19 cellular contexts compared by ENCODE assay signal in genomic region chr5:112165399-112165798, GRCh38.
A peak's percentile ranks its signal among the peaks of the same experiment; 100 is the strongest.
DNase-seq lines count a peak whose midpoint lies in the region; TF ChIP-seq lines count a peak whose summit lies in the region.
"Had no signal": no experiment of that assay in that cellular context is flagged by ENCODE, and none has a peak within 500 bp of the region (broad histone marks: within the 10 kb centered on the region; RNA-seq: fewer than 3 reads in every experiment).

No MANE protein-coding gene starts in this region.

- H3K4me2 ChIP-seq in H9 (ENCODE audit: insufficient read depth, insufficient read length, low read length): no peak overlapping the region
- H3K4me2 ChIP-seq: KMS-11 had no signal

- H2AK5ac ChIP-seq in H9 (ENCODE audit: insufficient read length, low read length): no peak overlapping the region

- peak overlapping the region; percentile 94 for H3K27ac ChIP-seq in H9 (ENCODE audit: insufficient read length, low read depth, low read length)
- H3K27ac ChIP-seq in mesodermal cell (ENCODE audit: low read depth, low read length, severe bottlenecking): peak overlapping the region; percentile 77
- no peak overlapping the region for H3K27ac ChIP-seq in stomach
- H3K27ac ChIP-seq: KMS-11 had no signal

- H3K27me3 ChIP-seq in H9 (ENCODE audit: insufficient read depth, low read length) (no peaks in the 10 kb centered on the region), stomach (no peaks in the 10 kb centered on the region)
- H3K27me3 ChIP-seq: BE2C had no signal

- TF ChIP-seq CTCF in H9 (conservative IDR thresholded peaks at IDR 0.05) (no peak), progenitor cell of endocrine pancreas (IDR thresholded peaks at IDR 0.05; ENCODE audit: unreplicated experiment) (no peak), stomach (IDR thresholded peaks at IDR 0.05) (no peak)

- no peak overlapping the region for H2BK120ac ChIP-seq in H9 (ENCODE audit: low read depth, low read length, poor library complexity, severe bottlenecking)

- no peak overlapping the region for H2BK5ac ChIP-seq in H9 (ENCODE audit: insufficient read length, low read length)

- H3K4me1 ChIP-seq in H9 (ENCODE audit: insufficient read depth, low read length) (peaks cover 9% of the 10 kb centered on the region), mesodermal cell (ENCODE audit: control insufficient read depth, insufficient read depth, low read length, poor library complexity, severe bottlenecking) (peaks cover 10% of the 10 kb centered on the region), stomach (peaks cover 16 to 41% (median 23%) of the 10 kb centered on the region in 4 donors)
- H3K4me1 ChIP-seq: BE2C had no signal

- H3K56ac ChIP-seq in H9 (ENCODE audit: insufficient read length, low read depth, low read length): no peak overlapping the region

- H3K18ac ChIP-seq in H9 (ENCODE audit: insufficient read length, low read depth, low read length): no peak overlapping the region

- H3K9ac ChIP-seq in H9 (ENCODE audit: extremely low read depth, insufficient read length, low read length): no peak overlapping the region
- H3K9ac ChIP-seq: KMS-11 had no signal

- no peak overlapping the region for H3K23ac ChIP-seq in H9 (ENCODE audit: insufficient read length, low read depth, low read length)

- H3K4me3 ChIP-seq in mesodermal cell (ENCODE audit: extremely low read depth, insufficient read depth, low read length, poor library complexity, severe bottlenecking): no peak overlapping the region
- H3K4me3 ChIP-seq in stomach: no peak overlapping the region

- H2BK15ac ChIP-seq in H9 (ENCODE audit: low read depth, low read length): no peak overlapping the region

- H2BK20ac ChIP-seq in H9 (ENCODE audit: low read depth, low read length, poor library complexity, severe bottlenecking): no peak overlapping the region

- TF ChIP-seq POLR2A in stomach (IDR thresholded peaks at IDR 0.05): no peak

- H3K4me3 Mint-ChIP-seq in H9 (peak overlapping the region in 1 of 2 experiments; percentile 19; a peak in 1 of 5 replicates), progenitor cell of endocrine pancreas (ENCODE audit: low read depth) (no peak overlapping the region)
- H3K4me3 Mint-ChIP-seq in activated naive CD8-positive, alpha-beta T cell treated with anti-CD3 and anti-CD28 coated beads for 36 hours: no peak overlapping the region
- H3K4me3 Mint-ChIP-seq: activated T-helper 1 cell treated with anti-CD3 and anti-CD28 coated beads, Interleukin-12 subunit alpha, Interleukin-12 subunit beta, Interleukin-2, Interleukin-4 antibody, amounts not matched to agents 30 ng/mL and 10 ng/mL and 1 ng/mL, durations not matched to agents 14 hours and 24 hours and 36 hours had no signal

- no peaks in the 10 kb centered on the region for H4K20me1 ChIP-seq in H9 (ENCODE audit: control insufficient read depth, insufficient read depth, insufficient read length)

- H3K27ac Mint-ChIP-seq in H9: peak overlapping the region in 2 of 3 experiments; percentile 96 to 99; a peak in 5 of 7 replicates
- peak overlapping the region; percentile 52 for H3K27ac Mint-ChIP-seq in activated naive CD8-positive, alpha-beta T cell treated with anti-CD3 and anti-CD28 coated beads for 36 hours
- no peak overlapping the region for H3K27ac Mint-ChIP-seq in progenitor cell of endocrine pancreas
- H3K27ac Mint-ChIP-seq: activated T-helper 1 cell treated with anti-CD3 and anti-CD28 coated beads, Interleukin-12 subunit alpha, Interleukin-12 subunit beta, Interleukin-2, Interleukin-4 antibody, amounts not matched to agents 30 ng/mL and 10 ng/mL and 1 ng/mL, durations not matched to agents 14 hours and 24 hours and 36 hours had no signal

- no peak overlapping the region for H4K5ac ChIP-seq in H9 (ENCODE audit: insufficient read length, low read depth, low read length)

- H3K4me1 Mint-ChIP-seq in H9 (peaks cover 63 to 71% of the 10 kb centered on the region in 2 experiments), progenitor cell of endocrine pancreas (ENCODE audit: low read depth) (peaks cover 23% of the 10 kb centered on the region)
- H3K4me1 Mint-ChIP-seq in activated naive CD8-positive, alpha-beta T cell treated with anti-CD3 and anti-CD28 coated beads for 36 hours: peaks cover 29% of the 10 kb centered on the region

- TF ChIP-seq EP300 in stomach (IDR thresholded peaks at IDR 0.05): no peak

- peaks cover 8% of the 10 kb centered on the region; the same call in 1 of the 2 replicates for H3K79me2 ChIP-seq in H9 (ENCODE audit: insufficient read depth, low read length)

- no CpG with 5 or more reads among the region's 3 CpGs for WGBS in H9 (ENCODE audit: extremely low coverage, insufficient read length, low lambda C conversion rate)
- 73 to 100% methylated on average over 2 of the region's 3 CpGs for WGBS in mesodermal cell (ENCODE audit: insufficient coverage in 2 of 2), 2 experiments
- WGBS in stomach, 5 donors: 50 to 73% (median 64%) methylated on average over 3 of the region's 3 CpGs

- H3K27me3 Mint-ChIP-seq in H9 (ENCODE audit: low read depth): peaks cover 1% of the 10 kb centered on the region; the same call in 1 of the 2 replicates
- no peaks in the 10 kb centered on the region for H3K27me3 Mint-ChIP-seq in activated naive CD8-positive, alpha-beta T cell treated with anti-CD3 and anti-CD28 coated beads for 36 hours
- no peaks in the 10 kb centered on the region for H3K27me3 Mint-ChIP-seq in progenitor cell of endocrine pancreas

- no peak overlapping the region for H4K91ac ChIP-seq in H9 (ENCODE audit: insufficient read length, low read depth, low read length)

- no peak overlapping the region for H3K14ac ChIP-seq in H9 (ENCODE audit: insufficient read depth, low read length)

- peak; percentile 15 for DNase-seq in DMS53 (lab: John Stamatoyannopoulos, UW)
- no peak for DNase-seq in DMS53 treated with DMSO at 0.1 percent for 48 hours (lab: John Stamatoyannopoulos, UW; ENCODE audit: unreplicated experiment)
- DNase-seq in H9: no peak
- no peak for DNase-seq in activated naive CD8-positive, alpha-beta T cell treated with anti-CD3 and anti-CD28 coated beads for 36 hours
- DNase-seq in progenitor cell of endocrine pancreas (ENCODE audit: low spot score, unreplicated experiment): no peak
- DNase-seq in occipital lobe (lab: John Stamatoyannopoulos, UW): no peak
- DNase-seq in stomach: no peak
- DNase-seq: BE2C; head of caudate nucleus; midbrain; NCI-H187 treated with DMSO at 0.1 percent for 48 hours; NCI-H510A; posterior cingulate gyrus; RPMI8226; stimulated activated CD4-positive, alpha-beta T cell treated with anti-CD3 and anti-CD28 coated beads, Interleukin-1b, Interleukin-23, amount 100 ng/mL, for 48 hours; T1000 had no signal

- H2AFZ ChIP-seq in H9 (ENCODE audit: low read length): no peak overlapping the region

- H3K36me3 Mint-ChIP-seq in H9 (ENCODE audit: insufficient read depth in 1 of 3, low read depth in 3 of 3) (peaks cover 24 to 47% (median 39%) of the 10 kb centered on the region in 3 experiments; a peak in 6 of 7 replicates), progenitor cell of endocrine pancreas (ENCODE audit: insufficient read depth) (peaks cover 35% of the 10 kb centered on the region)
- peaks cover 41% of the 10 kb centered on the region for H3K36me3 Mint-ChIP-seq in activated naive CD8-positive, alpha-beta T cell treated with anti-CD3 and anti-CD28 coated beads for 36 hours

- H3K9me3 ChIP-seq in H9 (ENCODE audit: control insufficient read depth, low read depth, low read length) (no peaks in the 10 kb centered on the region), mesodermal cell (ENCODE audit: control insufficient read depth, low read length) (no peaks in the 10 kb centered on the region), stomach (no peaks in the 10 kb centered on the region)
- H3K9me3 ChIP-seq: BE2C had no signal

- no peak overlapping the region for H3T11ph ChIP-seq in H9 (ENCODE audit: low read length)

- H3K79me1 ChIP-seq in H9 (ENCODE audit: insufficient read depth, low read depth, low read length, poor library complexity, severe bottlenecking): no peaks in the 10 kb centered on the region

- peaks cover 60% of the 10 kb centered on the region for H3K36me3 ChIP-seq in mesodermal cell (ENCODE audit: control insufficient read depth, insufficient read depth, low read length)
- H3K36me3 ChIP-seq in stomach: peaks cover 22 to 79% (median 78%) of the 10 kb centered on the region in 4 donors

- peaks cover 0 to 1% of the 10 kb centered on the region in 2 experiments; a peak in 1 of 5 replicates for H3K9me3 Mint-ChIP-seq in H9
- peaks cover 1% of the 10 kb centered on the region for H3K9me3 Mint-ChIP-seq in activated naive CD8-positive, alpha-beta T cell treated with anti-CD3 and anti-CD28 coated beads for 36 hours
- peaks cover 2% of the 10 kb centered on the region for H3K9me3 Mint-ChIP-seq in progenitor cell of endocrine pancreas (ENCODE audit: low read depth)
- H3K9me3 Mint-ChIP-seq: activated T-helper 1 cell treated with anti-CD3 and anti-CD28 coated beads, Interleukin-12 subunit alpha, Interleukin-12 subunit beta, Interleukin-2, Interleukin-4 antibody, amounts not matched to agents 30 ng/mL and 10 ng/mL and 1 ng/mL, durations not matched to agents 14 hours and 24 hours and 36 hours had no signal

- H3K4ac ChIP-seq in H9 (ENCODE audit: low read depth, low read length): no peak overlapping the region

- intact Hi-C loops in stomach (cut with DNase I; ENCODE audit: low total_unique reads): no loop called here

- H2BK12ac ChIP-seq in H9 (ENCODE audit: insufficient read length, low read depth, low read length): no peak overlapping the region

- no peaks in the 10 kb centered on the region for H3K23me2 ChIP-seq in H9 (ENCODE audit: insufficient read length, low read depth, low read length, poor library complexity, severe bottlenecking)

- no peak overlapping the region for H4K8ac ChIP-seq in H9 (replicated peaks; ENCODE audit: insufficient read length, low read depth, low read length)

Comparison
In these comparisons a context has a peak if more than half of its experiments do, and no peak if none do; other contexts are left out.
1. H3K27ac ChIP-seq: peak in H9 (single experiment) and mesodermal cell (single experiment); none in stomach (0 of 5).